Comparison of ENCODE assay signal across 8 cellular contexts in genomic region chr6:35139924-35140524, GRCh38. TPM values are rescaled to one million over a fixed set of nuclear protein-coding genes. Genes with fewer than 3 reads are reported as not detected.
DNase-seq lines count a peak whose midpoint lies in the region; ATAC-seq and TF ChIP-seq lines count a peak whose summit lies in the region.

No MANE protein-coding gene starts in this region.

- intact Hi-C loops in Right ventricle myocardium superior (cut with DNase I) (loop anchor here (2.0 to 10.0 kb wide), 2 partner anchors 153 to 265 kb away; no protein-coding TSS in a partner anchor), psoas muscle (cut with DNase I) (loop anchor here (1.0 to 5.0 kb wide), 2 partner anchors 67 to 154 kb away; no protein-coding TSS in a partner anchor)

- no peaks in the 10 kb centered on the region for H3K36me3 ChIP-seq in RWPE2 (ENCODE audit: low read depth)
- H3K36me3 ChIP-seq in psoas muscle (ENCODE audit: insufficient read depth in 1 of 2, low read depth in 1 of 2) = no peaks in the 10 kb centered on the region

- 26 to 30% (median 28%) methylated on average over 13 of the region's 13 CpGs for WGBS in psoas muscle, 3 donors

- H3K9me3 ChIP-seq in RWPE2 (ENCODE audit: severe bottlenecking) = no peaks in the 10 kb centered on the region
- H3K9me3 ChIP-seq in psoas muscle = no peaks in the 10 kb centered on the region

- H3K27me3 ChIP-seq in RWPE2 (ENCODE audit: insufficient read depth, poor library complexity, severe bottlenecking) = no peaks in the 10 kb centered on the region
- H3K27me3 ChIP-seq in psoas muscle (ENCODE audit: insufficient read depth in 3 of 3, low read length in 2 of 3) = peaks cover 0 to 6% (median 0%) of the 10 kb centered on the region in 3 donors

- peak; percentile 79 for DNase-seq in Daoy (ENCODE audit: low read depth)
- peak; percentile 13 for DNase-seq in LNCaP clone FGC (ENCODE audit: low read depth)
- DNase-seq in RWPE2 (ENCODE audit: low spot score) = no peak
- DNase-seq in activated naive CD4-positive, alpha-beta T cell treated with anti-CD3 and anti-CD28 coated beads, Interleukin-2, amount 50 U/mL, for 16 hours = peak; percentile 37
- no peak for DNase-seq in Right ventricle myocardium superior
- peak; percentile 26 to 51 for DNase-seq in psoas muscle

- H3K27ac ChIP-seq in RWPE2 (ENCODE audit: poor library complexity, severe bottlenecking) (no peak overlapping the region), psoas muscle (no peak overlapping the region)

- H3K4me3 ChIP-seq in LNCaP clone FGC (ENCODE audit: low read depth, low read length) (no peak overlapping the region), RWPE2 (ENCODE audit: severe bottlenecking) (no peak overlapping the region), psoas muscle (no peak overlapping the region)

- TF ChIP-seq CTCF in LNCaP clone FGC (IDR thresholded peaks at IDR 0.05; ENCODE audit: control insufficient read depth, extremely low read depth, insufficient read depth) (peak; percentile 89), RWPE2 (IDR thresholded peaks at IDR 0.05; ENCODE audit: poor library complexity, severe bottlenecking) (peak; percentile 91), psoas muscle (IDR thresholded peaks at IDR 0.05) (peak; percentile 88)

- 0 out of 3 replicates have a peak, but pooled peaks have one; percentile 36 for ATAC-seq in RWPE2 (ENCODE audit: low read depth)
- peak; percentile 72 for ATAC-seq in Right ventricle myocardium superior (ENCODE audit: poor library complexity)
- ATAC-seq in psoas muscle = peak in 2 of 4 donors; percentile 44 to 79
- ATAC-seq in HG03095 (IDR thresholded peaks at IDR 0.05; ENCODE audit: unreplicated experiment) = no peak
- no peak for ATAC-seq in HG02678 (IDR thresholded peaks at IDR 0.05; ENCODE audit: unreplicated experiment)

- H3K4me1 ChIP-seq in RWPE2 (ENCODE audit: insufficient read depth, poor library complexity, severe bottlenecking) (no peaks in the 10 kb centered on the region), psoas muscle (no peaks in the 10 kb centered on the region)

RNA-seq across cellular contexts. Expression of gene TCP11, which starts 1.1 kb away (rescaled TPM):
- 0.06 TPM in 1 of 2 replicates, not detected in the other for total RNA-seq in Daoy (2014; rRNA removed; shearing (Covaris generic))
- total RNA-seq in Right ventricle myocardium superior (not detected), psoas muscle (not detected)
- polyA plus RNA-seq in psoas muscle = under 1 TPM in 1 of 3 donors, not detected in 2; 0.08 TPM

Comparison
In these comparisons a context has a peak if more than half of its experiments do, and no peak if none do; other contexts are left out.
1. DNase-seq: peak in Daoy (single experiment), LNCaP clone FGC (single experiment), activated naive CD4-positive, alpha-beta T cell treated with anti-CD3 and anti-CD28 coated beads, Interleukin-2, amount 50 U/mL, for 16 hours (single experiment) and psoas muscle (2 of 2); none in RWPE2 (single experiment) and Right ventricle myocardium superior (single experiment).
2. ATAC-seq: peak in RWPE2 (single experiment) and Right ventricle myocardium superior (single experiment); none in HG03095 (single experiment) and HG02678 (single experiment).
3. Peak in every context shown above with its lines, with median percentiles within 50 percentile points of each other: CTCF ChIP-seq.